1 cellular context compared by ENCODE assay signal in the genomic region with DNA sequence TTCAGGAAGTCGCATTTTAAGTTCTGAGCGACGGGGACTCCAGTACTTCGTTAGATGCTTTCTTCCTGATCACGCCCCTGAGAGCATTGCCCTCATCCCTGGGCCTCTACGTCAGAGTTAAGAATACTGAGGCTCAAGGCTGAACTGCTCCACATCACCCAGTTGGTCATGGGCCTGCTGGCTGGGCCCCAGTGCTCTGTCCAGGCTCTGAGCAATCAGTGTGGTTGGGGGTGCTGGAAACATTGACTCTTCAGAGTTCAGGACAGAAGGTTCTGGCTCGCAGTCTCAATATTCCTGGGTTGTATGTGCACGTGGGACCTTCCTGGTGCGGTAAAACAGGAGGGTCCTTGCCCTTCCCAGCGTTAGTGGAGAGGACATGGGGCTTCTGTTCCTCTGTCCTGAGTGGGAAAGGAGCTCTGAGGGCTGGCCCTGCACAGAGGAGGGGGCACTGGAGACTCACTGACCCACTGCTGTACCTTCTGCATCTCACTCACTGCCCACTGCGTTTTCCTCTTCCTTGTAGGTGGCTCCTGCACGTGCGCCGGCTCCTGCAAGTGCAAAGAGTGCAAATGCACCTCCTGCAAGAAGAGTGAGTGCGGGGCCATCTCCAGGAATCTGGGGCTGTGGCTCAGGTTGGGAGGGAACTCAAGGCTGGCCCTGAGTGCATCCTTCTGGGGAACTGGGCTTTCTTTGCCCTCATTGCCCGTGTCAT.
A peak's percentile ranks its signal among the peaks of the same experiment; 100 is the strongest.
TF ChIP-seq lines count a peak whose summit lies in the region.

No MANE protein-coding gene starts in this region.

TF ChIP-seq in HepG2, 621 proteins besides CTCF, POLR2A, EP300 and RAD21 (continued from another document and continues in another):
- TF ChIP-seq, protein P1, sequence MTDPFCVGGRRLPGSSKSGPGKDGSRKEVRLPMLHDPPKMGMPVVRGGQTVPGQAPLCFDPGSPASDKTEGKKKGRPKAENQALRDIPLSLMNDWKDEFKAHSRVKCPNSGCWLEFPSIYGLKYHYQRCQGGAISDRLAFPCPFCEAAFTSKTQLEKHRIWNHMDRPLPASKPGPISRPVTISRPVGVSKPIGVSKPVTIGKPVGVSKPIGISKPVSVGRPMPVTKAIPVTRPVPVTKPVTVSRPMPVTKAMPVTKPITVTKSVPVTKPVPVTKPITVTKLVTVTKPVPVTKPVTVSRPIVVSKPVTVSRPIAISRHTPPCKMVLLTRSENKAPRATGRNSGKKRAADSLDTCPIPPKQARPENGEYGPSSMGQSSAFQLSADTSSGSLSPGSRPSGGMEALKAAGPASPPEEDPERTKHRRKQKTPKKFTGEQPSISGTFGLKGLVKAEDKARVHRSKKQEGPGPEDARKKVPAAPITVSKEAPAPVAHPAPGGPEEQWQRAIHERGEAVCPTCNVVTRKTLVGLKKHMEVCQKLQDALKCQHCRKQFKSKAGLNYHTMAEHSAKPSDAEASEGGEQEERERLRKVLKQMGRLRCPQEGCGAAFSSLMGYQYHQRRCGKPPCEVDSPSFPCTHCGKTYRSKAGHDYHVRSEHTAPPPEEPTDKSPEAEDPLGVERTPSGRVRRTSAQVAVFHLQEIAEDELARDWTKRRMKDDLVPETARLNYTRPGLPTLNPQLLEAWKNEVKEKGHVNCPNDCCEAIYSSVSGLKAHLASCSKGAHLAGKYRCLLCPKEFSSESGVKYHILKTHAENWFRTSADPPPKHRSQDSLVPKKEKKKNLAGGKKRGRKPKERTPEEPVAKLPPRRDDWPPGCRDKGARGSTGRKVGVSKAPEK (CRISPR knock-in tag; IDR thresholded peaks at IDR 0.05; ENCODE audit: borderline replicate concordance): 0 out of 2 replicates have a peak, but pooled peaks have one; percentile 4
- TF ChIP-seq ZNF550 (CRISPR knock-in tag; IDR thresholded peaks at IDR 0.05; ENCODE audit: borderline replicate concordance): no peak
- TF ChIP-seq YEATS4 (CRISPR knock-in tag; IDR thresholded peaks at IDR 0.05; ENCODE audit: borderline replicate concordance): no peak
- no peak for TF ChIP-seq ZNF354B (CRISPR knock-in tag; IDR thresholded peaks at IDR 0.05)
- no peak; the same call in 1 of the 2 replicates for TF ChIP-seq MED1 (CRISPR knock-in tag; IDR thresholded peaks at IDR 0.05)
- TF ChIP-seq RELA (CRISPR knock-in tag; IDR thresholded peaks at IDR 0.05): 0 out of 2 replicates have a peak, but pooled peaks have one; percentile 6
- TF ChIP-seq ZNF775 (CRISPR knock-in tag; IDR thresholded peaks at IDR 0.05; ENCODE audit: borderline replicate concordance): no peak
- TF ChIP-seq ZNF34 (CRISPR knock-in tag; IDR thresholded peaks at IDR 0.05; ENCODE audit: borderline replicate concordance): 0 out of 2 replicates have a peak, but pooled peaks have one; percentile 46
- no peak for TF ChIP-seq NFE2 (CRISPR knock-in tag; IDR thresholded peaks at IDR 0.05)
- no peak for TF ChIP-seq SCMH1 (CRISPR knock-in tag; IDR thresholded peaks at IDR 0.05; ENCODE audit: borderline replicate concordance)
- TF ChIP-seq ELF4 (CRISPR knock-in tag; IDR thresholded peaks at IDR 0.05; ENCODE audit: borderline replicate concordance): no peak
- no peak for TF ChIP-seq ZNF770 (CRISPR knock-in tag; IDR thresholded peaks at IDR 0.05)
- no peak for TF ChIP-seq UBTF (CRISPR knock-in tag; IDR thresholded peaks at IDR 0.05)
- TF ChIP-seq POLR2AphosphoS5 (IDR thresholded peaks at IDR 0.05; ENCODE audit: low read depth, low read length): no peak
- TF ChIP-seq, protein P2, sequence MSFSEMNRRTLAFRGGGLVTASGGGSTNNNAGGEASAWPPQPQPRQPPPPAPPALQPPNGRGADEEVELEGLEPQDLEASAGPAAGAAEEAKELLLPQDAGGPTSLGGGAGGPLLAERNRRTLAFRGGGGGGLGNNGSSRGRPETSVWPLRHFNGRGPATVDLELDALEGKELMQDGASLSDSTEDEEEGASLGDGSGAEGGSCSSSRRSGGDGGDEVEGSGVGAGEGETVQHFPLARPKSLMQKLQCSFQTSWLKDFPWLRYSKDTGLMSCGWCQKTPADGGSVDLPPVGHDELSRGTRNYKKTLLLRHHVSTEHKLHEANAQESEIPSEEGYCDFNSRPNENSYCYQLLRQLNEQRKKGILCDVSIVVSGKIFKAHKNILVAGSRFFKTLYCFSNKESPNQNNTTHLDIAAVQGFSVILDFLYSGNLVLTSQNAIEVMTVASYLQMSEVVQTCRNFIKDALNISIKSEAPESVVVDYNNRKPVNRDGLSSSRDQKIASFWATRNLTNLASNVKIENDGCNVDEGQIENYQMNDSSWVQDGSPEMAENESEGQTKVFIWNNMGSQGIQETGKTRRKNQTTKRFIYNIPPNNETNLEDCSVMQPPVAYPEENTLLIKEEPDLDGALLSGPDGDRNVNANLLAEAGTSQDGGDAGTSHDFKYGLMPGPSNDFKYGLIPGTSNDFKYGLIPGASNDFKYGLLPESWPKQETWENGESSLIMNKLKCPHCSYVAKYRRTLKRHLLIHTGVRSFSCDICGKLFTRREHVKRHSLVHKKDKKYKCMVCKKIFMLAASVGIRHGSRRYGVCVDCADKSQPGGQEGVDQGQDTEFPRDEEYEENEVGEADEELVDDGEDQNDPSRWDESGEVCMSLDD (CRISPR knock-in tag; IDR thresholded peaks at IDR 0.05; ENCODE audit: borderline replicate concordance): no peak
- no peak for TF ChIP-seq ZC3H13 (CRISPR knock-in tag; IDR thresholded peaks at IDR 0.05)
- TF ChIP-seq ZNF572 (CRISPR knock-in tag; IDR thresholded peaks at IDR 0.05): 0 out of 2 replicates have a peak, but pooled peaks have one; percentile 57
- no peak for TF ChIP-seq NRL (CRISPR knock-in tag; IDR thresholded peaks at IDR 0.05; ENCODE audit: borderline replicate concordance)
- 0 out of 2 replicates have a peak, but pooled peaks have one; percentile 35 for TF ChIP-seq ZNF337 (CRISPR knock-in tag; IDR thresholded peaks at IDR 0.05; ENCODE audit: borderline replicate concordance, low read depth)
- no peak for TF ChIP-seq ZBTB8A (CRISPR knock-in tag; IDR thresholded peaks at IDR 0.05; ENCODE audit: borderline replicate concordance, low read depth)
- TF ChIP-seq DNMT1 (CRISPR knock-in tag; IDR thresholded peaks at IDR 0.05): no peak
- TF ChIP-seq ZNF333 (CRISPR knock-in tag; IDR thresholded peaks at IDR 0.05; ENCODE audit: borderline replicate concordance): no peak
- TF ChIP-seq ZNF609 (CRISPR knock-in tag; IDR thresholded peaks at IDR 0.05; ENCODE audit: borderline replicate concordance): 0 out of 2 replicates have a peak, but pooled peaks have one; percentile 15
- TF ChIP-seq, protein P3, sequence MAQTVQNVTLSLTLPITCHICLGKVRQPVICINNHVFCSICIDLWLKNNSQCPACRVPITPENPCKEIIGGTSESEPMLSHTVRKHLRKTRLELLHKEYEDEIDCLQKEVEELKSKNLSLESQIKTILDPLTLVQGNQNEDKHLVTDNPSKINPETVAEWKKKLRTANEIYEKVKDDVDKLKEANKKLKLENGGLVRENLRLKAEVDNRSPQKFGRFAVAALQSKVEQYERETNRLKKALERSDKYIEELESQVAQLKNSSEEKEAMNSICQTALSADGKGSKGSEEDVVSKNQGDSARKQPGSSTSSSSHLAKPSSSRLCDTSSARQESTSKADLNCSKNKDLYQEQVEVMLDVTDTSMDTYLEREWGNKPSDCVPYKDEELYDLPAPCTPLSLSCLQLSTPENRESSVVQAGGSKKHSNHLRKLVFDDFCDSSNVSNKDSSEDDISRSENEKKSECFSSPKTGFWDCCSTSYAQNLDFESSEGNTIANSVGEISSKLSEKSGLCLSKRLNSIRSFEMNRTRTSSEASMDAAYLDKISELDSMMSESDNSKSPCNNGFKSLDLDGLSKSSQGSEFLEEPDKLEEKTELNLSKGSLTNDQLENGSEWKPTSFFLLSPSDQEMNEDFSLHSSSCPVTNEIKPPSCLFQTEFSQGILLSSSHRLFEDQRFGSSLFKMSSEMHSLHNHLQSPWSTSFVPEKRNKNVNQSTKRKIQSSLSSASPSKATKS (CRISPR knock-in tag; IDR thresholded peaks at IDR 0.05): no peak
- no peak for TF ChIP-seq PATZ1 (CRISPR knock-in tag; IDR thresholded peaks at IDR 0.05)
- TF ChIP-seq SIN3A (IDR thresholded peaks at IDR 0.05; ENCODE audit: borderline replicate concordance, low read depth, low read length): no peak
- TF ChIP-seq ZNF598 (CRISPR knock-in tag; IDR thresholded peaks at IDR 0.05; ENCODE audit: borderline replicate concordance): no peak
- TF ChIP-seq, protein P4, sequence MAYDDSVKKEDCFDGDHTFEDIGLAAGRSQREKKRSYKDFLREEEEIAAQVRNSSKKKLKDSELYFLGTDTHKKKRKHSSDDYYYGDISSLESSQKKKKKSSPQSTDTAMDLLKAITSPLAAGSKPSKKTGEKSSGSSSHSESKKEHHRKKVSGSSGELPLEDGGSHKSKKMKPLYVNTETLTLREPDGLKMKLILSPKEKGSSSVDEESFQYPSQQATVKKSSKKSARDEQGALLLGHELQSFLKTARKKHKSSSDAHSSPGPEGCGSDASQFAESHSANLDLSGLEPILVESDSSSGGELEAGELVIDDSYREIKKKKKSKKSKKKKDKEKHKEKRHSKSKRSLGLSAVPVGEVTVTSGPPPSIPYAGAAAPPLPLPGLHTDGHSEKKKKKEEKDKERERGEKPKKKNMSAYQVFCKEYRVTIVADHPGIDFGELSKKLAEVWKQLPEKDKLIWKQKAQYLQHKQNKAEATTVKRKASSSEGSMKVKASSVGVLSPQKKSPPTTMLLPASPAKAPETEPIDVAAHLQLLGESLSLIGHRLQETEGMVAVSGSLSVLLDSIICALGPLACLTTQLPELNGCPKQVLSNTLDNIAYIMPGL (CRISPR knock-in tag; IDR thresholded peaks at IDR 0.05; ENCODE audit: borderline replicate concordance in 1 of 2, low read depth in 1 of 2): no peak
